Comparison of ENCODE assay signal across 18 cellular contexts in the genomic region with DNA sequence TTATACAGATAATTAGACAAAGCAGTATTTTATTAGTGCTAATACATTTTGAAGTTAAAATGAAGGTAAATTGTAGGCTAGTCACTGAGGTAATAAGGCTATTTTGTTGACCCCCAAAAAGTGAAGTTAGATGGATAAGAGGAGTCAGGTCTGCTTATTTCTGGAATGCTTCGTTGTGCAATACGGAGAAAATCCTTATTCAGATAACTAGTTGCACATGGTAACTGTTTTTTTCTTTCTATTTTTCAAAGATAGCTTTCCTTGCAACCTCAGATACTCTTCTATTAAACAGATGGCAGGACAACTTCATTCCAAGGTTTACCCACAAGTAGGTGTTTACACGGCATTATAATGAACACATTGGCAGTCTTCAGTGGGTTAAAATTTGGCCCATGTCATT.
DNase-seq lines count a peak whose midpoint lies in the region; FAIRE-seq and TF ChIP-seq lines count a peak whose summit lies in the region.
"Had no signal": no experiment of that assay in that cellular context is flagged by ENCODE, and none has a peak within 500 bp of the region (broad histone marks: within the 10 kb centered on the region; RNA-seq: fewer than 3 reads in every experiment).

No MANE protein-coding gene starts in this region.

- no peak overlapping the region for H4K91ac ChIP-seq in mesenchymal stem cell (ENCODE audit: low read length)

- TF ChIP-seq CTCF in Caco-2 (IDR thresholded peaks at IDR 0.05; ENCODE audit: insufficient read depth in 1 of 2, low read depth in 1 of 2, low read length in 1 of 2, severe bottlenecking in 1 of 2, unreplicated experiment in 1 of 2), result no peak
- no peak for TF ChIP-seq CTCF in astrocyte (IDR thresholded peaks at IDR 0.05; ENCODE audit: insufficient read depth, low read depth, low read length)
- TF ChIP-seq CTCF in hepatocyte (IDR thresholded peaks at IDR 0.05; ENCODE audit: poor library complexity), result no peak
- TF ChIP-seq CTCF in suprapubic skin (IDR thresholded peaks at IDR 0.05), result no peak
- TF ChIP-seq CTCF in breast epithelium (IDR thresholded peaks at IDR 0.05), result no peak

- H2BK5ac ChIP-seq in mesenchymal stem cell (ENCODE audit: low read depth, low read length, poor library complexity, severe bottlenecking), result no peak overlapping the region

- 65% methylated on average over 3 of the region's 3 CpGs for WGBS in hepatocyte (ENCODE audit: low lambda C conversion rate, missing lambda C conversion rate)
- 48% methylated on average over 3 of the region's 3 CpGs for WGBS in suprapubic skin
- 100% methylated on average over 1 of the region's 3 CpGs for WGBS in mesenchymal stem cell

- no peak overlapping the region for H2AFZ ChIP-seq in astrocyte (ENCODE audit: low read depth, low read length)
- H2AFZ ChIP-seq in hepatocyte, result no peak overlapping the region
- H2AFZ ChIP-seq in mesenchymal stem cell (ENCODE audit: low read depth, low read length), result no peak overlapping the region

- no peak overlapping the region for H4K8ac ChIP-seq in mesenchymal stem cell (ENCODE audit: low read length)

- TF ChIP-seq POLR2A in suprapubic skin (IDR thresholded peaks at IDR 0.05) (no peak), breast epithelium (IDR thresholded peaks at IDR 0.05) (no peak)

- H3K18ac ChIP-seq in mesenchymal stem cell (ENCODE audit: low read depth in 1 of 2, low read length in 2 of 2), result no peak overlapping the region

- intact Hi-C loops in Caco-2 (cut with micrococcal nuclease; ENCODE audit: unreplicated experiment), result no loop called here
- intact Hi-C loops in breast epithelium (cut with DNase I; ENCODE audit: low total_unique reads), result no loop called here

- no peaks in the 10 kb centered on the region for H3K27me3 ChIP-seq in Caco-2 (replicated peaks; ENCODE audit: control insufficient read depth, insufficient read depth, low read length)
- H3K27me3 ChIP-seq in astrocyte (ENCODE audit: insufficient read depth, low read length), result peaks cover 4% of the 10 kb centered on the region
- no peaks in the 10 kb centered on the region for H3K27me3 ChIP-seq in hepatocyte
- no peaks in the 10 kb centered on the region for H3K27me3 ChIP-seq in suprapubic skin
- H3K27me3 ChIP-seq in mesenchymal stem cell (ENCODE audit: control insufficient read depth in 1 of 2, insufficient read depth in 1 of 2, low read length in 2 of 2), result peaks cover 11 to 47% of the 10 kb centered on the region in 2 experiments
- no peaks in the 10 kb centered on the region for H3K27me3 ChIP-seq in breast epithelium

- H3K36me3 ChIP-seq in Caco-2 (ENCODE audit: control insufficient read depth, insufficient read depth, low read length) (no peaks in the 10 kb centered on the region), astrocyte (ENCODE audit: insufficient read depth, low read length) (no peaks in the 10 kb centered on the region), hepatocyte (replicated peaks; ENCODE audit: insufficient read depth, low read depth) (no peaks in the 10 kb centered on the region), suprapubic skin (no peaks in the 10 kb centered on the region), mesenchymal stem cell (ENCODE audit: control insufficient read depth in 1 of 2, insufficient read depth in 2 of 2, low read depth in 1 of 2, low read length in 2 of 2) (no peaks in the 10 kb centered on the region), breast epithelium (no peaks in the 10 kb centered on the region)

- H2BK12ac ChIP-seq in mesenchymal stem cell (ENCODE audit: low read length in 2 of 2), result no peak overlapping the region

- H3K4me3 ChIP-seq in Caco-2 (ENCODE audit: low read depth, low read length) (no peak overlapping the region), astrocyte (ENCODE audit: insufficient read depth, low read depth, low read length) (no peak overlapping the region), hepatocyte (no peak overlapping the region), suprapubic skin (peak overlapping the region; percentile 10), mesenchymal stem cell (ENCODE audit: insufficient read depth in 1 of 2, low read depth in 1 of 2, low read length in 2 of 2) (no peak overlapping the region), breast epithelium (no peak overlapping the region)
- H3K4me3 ChIP-seq: GM12878 had no signal

- no peaks in the 10 kb centered on the region for H3K9me3 ChIP-seq in Caco-2
- H3K9me3 ChIP-seq in astrocyte (ENCODE audit: insufficient read depth, low read depth, low read length), result no peaks in the 10 kb centered on the region
- H3K9me3 ChIP-seq in hepatocyte (ENCODE audit: low read depth), result no peaks in the 10 kb centered on the region
- no peaks in the 10 kb centered on the region for H3K9me3 ChIP-seq in suprapubic skin
- H3K9me3 ChIP-seq in mesenchymal stem cell (ENCODE audit: control insufficient read depth, low read length), result no peaks in the 10 kb centered on the region
- no peaks in the 10 kb centered on the region for H3K9me3 ChIP-seq in breast epithelium

- H3K4me1 ChIP-seq in Caco-2, result peaks cover 22% of the 10 kb centered on the region
- no peaks in the 10 kb centered on the region for H3K4me1 ChIP-seq in astrocyte (ENCODE audit: insufficient read depth, low read length)
- peaks cover 11% of the 10 kb centered on the region for H3K4me1 ChIP-seq in hepatocyte (ENCODE audit: insufficient read depth)
- H3K4me1 ChIP-seq in suprapubic skin, result peaks cover 23% of the 10 kb centered on the region
- H3K4me1 ChIP-seq in mesenchymal stem cell (ENCODE audit: control insufficient read depth, insufficient read depth, low read depth, low read length), result peaks cover 12% of the 10 kb centered on the region
- peaks cover 0 to 3% of the 10 kb centered on the region in 2 donors for H3K4me1 ChIP-seq in breast epithelium

- H2AK5ac ChIP-seq in mesenchymal stem cell (ENCODE audit: low read length, severe bottlenecking), result no peak overlapping the region

- H3K9me3 Mint-ChIP-seq in Caco-2 (ENCODE audit: unreplicated experiment), result peaks cover 10% of the 10 kb centered on the region
- peaks cover 4% of the 10 kb centered on the region for H3K9me3 Mint-ChIP-seq in astrocyte (ENCODE audit: unreplicated experiment)
- H3K9me3 Mint-ChIP-seq: CD4-positive, alpha-beta T cell had no signal

- DNase-seq in Caco-2 (no peak), astrocyte (ENCODE audit: low read depth) (no peak), hepatocyte (ENCODE audit: low spot score) (no peak), suprapubic skin (ENCODE audit: low spot score in 2 of 2) (no peak), mesenchymal stem cell (no peak), breast epithelium (ENCODE audit: low spot score in 2 of 2) (no peak), cerebellar nuclear complex (lab: John Stamatoyannopoulos, UW) (no peak)
- DNase-seq: CD4-positive, alpha-beta T cell; GF-D8; MV-4-11; NCI-H1417; NCI-H187; NCI-H2107; NCI-H510A treated with DMSO at 0.1 percent for 48 hours; NCI-H774; SHP77 treated with DMSO at 0.1 percent for 48 hours had no signal

- POLR2A ChIA-PET in Caco-2 (lab: Charles Lee), result interaction anchor here (0.6 to 1.1 kb wide), 2 partner anchors 27 to 167 kb away, joined by 3 to 8 read pairs; no protein-coding TSS in a partner anchor

- CTCF ChIA-PET in Caco-2 (lab: Charles Lee), result interaction anchor here (1.5 to 1.8 kb wide), 2 partner anchors 58 to 177 kb away, joined by 6 to 10 read pairs; no protein-coding TSS in a partner anchor

- no peak overlapping the region for H3K4ac ChIP-seq in mesenchymal stem cell (ENCODE audit: low read depth in 1 of 2, low read length in 2 of 2)

- H2BK15ac ChIP-seq in mesenchymal stem cell (ENCODE audit: low read depth, poor library complexity, severe bottlenecking), result no peak overlapping the region

- H3K79me2 ChIP-seq in astrocyte (ENCODE audit: insufficient read depth, low read length) (no peaks in the 10 kb centered on the region), hepatocyte (no peaks in the 10 kb centered on the region)

- H4K20me1 ChIP-seq in astrocyte (ENCODE audit: insufficient read depth, low read length), result no peaks in the 10 kb centered on the region
- no peaks in the 10 kb centered on the region for H4K20me1 ChIP-seq in hepatocyte (ENCODE audit: insufficient read depth, poor library complexity, severe bottlenecking)

- H3K36me3 Mint-ChIP-seq in Caco-2 (ENCODE audit: insufficient read depth, unreplicated experiment) (no peaks in the 10 kb centered on the region), astrocyte (ENCODE audit: low read depth, unreplicated experiment) (no peaks in the 10 kb centered on the region)

- H3K14ac ChIP-seq in mesenchymal stem cell (ENCODE audit: low read length in 2 of 2), result no peak overlapping the region

- TF ChIP-seq EP300 in suprapubic skin (IDR thresholded peaks at IDR 0.05), result no peak

- no peak overlapping the region for H3K23ac ChIP-seq in mesenchymal stem cell (ENCODE audit: low read length in 2 of 2)

- FAIRE-seq in astrocyte (lab: Jason Lieb, UNC), result peak; percentile 37
- FAIRE-seq: GM12878 had no signal

- H3K4me1 Mint-ChIP-seq in Caco-2 (ENCODE audit: low read depth, unreplicated experiment) (peaks cover 20% of the 10 kb centered on the region), astrocyte (ENCODE audit: low read depth, unreplicated experiment) (no peaks in the 10 kb centered on the region)

- H3K27ac Mint-ChIP-seq in Caco-2 (ENCODE audit: unreplicated experiment) (peak overlapping the region; percentile 71), astrocyte (ENCODE audit: unreplicated experiment) (no peak overlapping the region)
- H3K27ac Mint-ChIP-seq: CD4-positive, alpha-beta T cell had no signal

- H3K9ac ChIP-seq in astrocyte (ENCODE audit: low read length) (no peak overlapping the region), mesenchymal stem cell (ENCODE audit: low read length) (no peak overlapping the region)
- H3K9ac ChIP-seq: KMS-11 had no signal

- no peaks in the 10 kb centered on the region for H3K79me1 ChIP-seq in mesenchymal stem cell (replicated peaks; ENCODE audit: low read length, poor library complexity, severe bottlenecking)

- H3K27me3 Mint-ChIP-seq in Caco-2 (ENCODE audit: insufficient read depth, unreplicated experiment) (no peaks in the 10 kb centered on the region), astrocyte (ENCODE audit: low read depth, unreplicated experiment) (peaks cover 69% of the 10 kb centered on the region)

- TSS peak; percentile 78 for BruUV-seq in Caco-2 (replicated peaks; lab: Mats Ljungman, UMichigan)

- H3K4me2 ChIP-seq in astrocyte (ENCODE audit: low read length) (no peak overlapping the region), hepatocyte (peak overlapping the region; percentile 2), mesenchymal stem cell (ENCODE audit: low read length, poor library complexity, severe bottlenecking) (no peak overlapping the region)
- H3K4me2 ChIP-seq: KMS-11 had no signal

- no peaks in the 10 kb centered on the region for H3K9me2 ChIP-seq in hepatocyte (replicated peaks; ENCODE audit: insufficient read depth)

- H2BK120ac ChIP-seq in mesenchymal stem cell (ENCODE audit: low read depth, low read length), result no peak overlapping the region

- H3K27ac ChIP-seq in astrocyte (ENCODE audit: low read depth, low read length), result no peak overlapping the region
- peak overlapping the region; percentile 5 for H3K27ac ChIP-seq in hepatocyte
- peak overlapping the region; percentile 76 for H3K27ac ChIP-seq in suprapubic skin
- no peak overlapping the region for H3K27ac ChIP-seq in mesenchymal stem cell (ENCODE audit: low read length, poor library complexity, severe bottlenecking)
- peak overlapping the region in 1 of 2 donors; percentile 60 for H3K27ac ChIP-seq in breast epithelium
- H3K27ac ChIP-seq: KMS-11 had no signal

- H3K4me3 Mint-ChIP-seq in Caco-2 (ENCODE audit: unreplicated experiment) (no peak overlapping the region), astrocyte (ENCODE audit: unreplicated experiment) (no peak overlapping the region)
- H3K4me3 Mint-ChIP-seq: CD4-positive, alpha-beta T cell had no signal

Comparison
In these comparisons a context has a peak if more than half of its experiments do, and no peak if none do; other contexts are left out.
1. H3K27ac ChIP-seq: peak in hepatocyte (single experiment) and suprapubic skin (single experiment); none in astrocyte (single experiment) and mesenchymal stem cell (single experiment).